ENCODE assay signal across 22 cellular contexts in the genomic region with DNA sequence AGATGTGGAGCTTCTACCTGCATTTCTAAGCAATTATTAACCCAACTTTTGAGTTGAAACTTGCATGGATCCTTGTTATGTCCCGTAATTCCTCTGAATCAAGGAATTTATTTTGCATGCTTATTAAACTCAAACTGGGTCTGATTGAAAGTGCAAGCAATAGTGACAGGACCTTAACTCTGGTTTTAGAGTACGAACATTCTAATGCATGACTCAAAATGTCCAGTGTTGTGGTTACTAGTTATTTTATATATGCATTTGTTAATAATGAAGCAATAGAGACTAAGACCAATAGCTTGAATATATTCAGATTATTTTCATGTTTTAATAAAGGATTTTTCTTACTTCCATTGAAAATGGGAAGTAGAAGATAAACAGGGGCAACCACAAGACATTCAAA. TPM values are rescaled to one million over a fixed set of nuclear protein-coding genes. Genes with fewer than 3 reads are reported as not detected.
"Had no signal": no experiment of that assay in that cellular context is flagged by ENCODE, and none has a peak within 500 bp of the region (broad histone marks: within the 10 kb centered on the region; RNA-seq: fewer than 3 reads in every experiment).

No MANE protein-coding gene starts in this region.

- H3K4me3 ChIP-seq: adrenal gland, breast epithelium, lung, tibial artery had no signal

- H3K4me1 ChIP-seq: adrenal gland, breast epithelium, tibial artery had no signal

- H3K4me1 Mint-ChIP-seq: nephron progenitor cell had no signal

- H3K9me3 Mint-ChIP-seq: nephron progenitor cell had no signal

- H3K36me3 ChIP-seq: breast epithelium had no signal

- H3K27me3 ChIP-seq: adrenal gland, breast epithelium, tibial artery had no signal

- DNase-seq: activated CD4-positive, CD25-positive, alpha-beta regulatory T cell treated with anti-CD3 and anti-CD28 coated beads, Interleukin-2, amount 50 U/mL, for 72 hours; activated CD8-positive, alpha-beta memory T cell treated with anti-CD3 and anti-CD28 coated beads for 24 hours; activated CD8-positive, alpha-beta memory T cell treated with anti-CD3 and anti-CD28 coated beads, Interleukin-2, amount 50 U/mL, for 48 hours; activated effector memory CD4-positive, alpha-beta T cell treated with anti-CD3 and anti-CD28 coated beads, Interleukin-2, amount 50 U/mL, for 16 hours; activated naive CD4-positive, alpha-beta T cell treated with anti-CD3 and anti-CD28 coated beads, Interleukin-2, amount 50 U/mL, for 16 hours; activated T-cell treated with anti-CD3 and anti-CD28 coated beads, Interleukin-2, amount 50 U/mL, for 48 hours; adrenal gland; cerebellar nuclear complex; cortex of kidney; head of caudate nucleus; kidney; nephron progenitor cell; nucleus accumbens; stimulated activated CD4-positive, alpha-beta T cell treated with anti-CD3 and anti-CD28 coated beads, Interleukin-2, amount 100 ng/mL, for 24 hours; stimulated activated naive CD8-positive, alpha-beta T cell treated with anti-CD3 and anti-CD28 coated beads, Interleukin-15, Interleukin-2, amounts not matched to agents 100 U/mL and 50 U/mL, for 24 hours; substantia nigra; T-helper 9 cell; tibial artery had no signal

- H3K27ac ChIP-seq: adrenal gland, breast epithelium, tibial artery had no signal

- H3K4me3 Mint-ChIP-seq: nephron progenitor cell had no signal

- H3K9me3 ChIP-seq: adrenal gland, breast epithelium, tibial artery had no signal

- ATAC-seq: left lobe of liver; stimulated activated naive CD8-positive, alpha-beta T cell treated with anti-CD3 and anti-CD28 coated beads, Interleukin-15, Interleukin-2, amounts not matched to agents 100 U/mL and 50 U/mL, for 24 hours had no signal

RNA-seq across cellular contexts. Expression of gene OIP5, which starts 28.2 kb away (rescaled TPM):
- total RNA-seq: myocyte had no signal
